Comparison of ENCODE assay signal across 38 cellular contexts in the genomic region with DNA sequence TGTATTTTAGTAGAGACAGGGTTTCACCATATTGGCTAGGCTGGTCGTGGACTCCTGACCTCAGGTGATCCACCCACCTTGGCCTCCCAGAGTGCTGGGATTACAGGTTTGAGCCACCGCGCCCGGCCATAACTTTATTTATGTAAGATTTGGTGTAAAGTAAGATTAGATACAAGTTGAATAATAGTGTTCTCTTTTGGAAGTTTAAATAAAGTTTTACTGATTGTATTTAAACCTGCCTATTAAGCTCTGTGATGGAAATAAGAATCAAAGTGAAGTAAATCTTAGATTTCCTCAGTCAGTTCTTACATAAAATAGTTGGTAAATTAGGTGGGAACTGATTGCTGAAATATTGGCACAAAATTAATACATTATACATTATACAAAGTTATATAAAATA.
"Had no signal": no experiment of that assay in that cellular context is flagged by ENCODE, and none has a peak within 500 bp of the region (broad histone marks: within the 10 kb centered on the region; RNA-seq: fewer than 3 reads in every experiment).

No MANE protein-coding gene starts in this region.

- ATAC-seq: activated naive CD4-positive, alpha-beta T cell treated with anti-CD3 and anti-CD28 coated beads, Interleukin-2, amount 50 U/mL, for 72 hours; activated naive CD8-positive, alpha-beta T cell treated with anti-CD3 and anti-CD28 coated beads, Interleukin-2, amount 50 U/mL, for 24 hours; activated T-cell treated with anti-CD3 and anti-CD28 coated beads, Interleukin-2, amount 50 U/mL, for 4 hours; activated T-cell treated with anti-CD3 and anti-CD28 coated beads, Interleukin-2, amount 50 U/mL, for 72 hours; activated T-helper 17 cell treated with anti-CD3 and anti-CD28 coated beads, Interleukin-2, amount 50 U/mL, for 72 hours; body of pancreas had no signal

- DNase-seq: activated effector memory CD4-positive, alpha-beta T cell treated with anti-CD3 and anti-CD28 coated beads, Interleukin-2, amount 50 U/mL, for 16 hours; activated effector memory CD4-positive, alpha-beta T cell treated with Interleukin-2 at 50 U/mL for 16 hours; activated gamma-delta T cell; activated gamma-delta T cell treated with Interleukin-2 at 50 U/mL for 16 hours; activated naive CD4-positive, alpha-beta T cell; activated naive CD4-positive, alpha-beta T cell treated with anti-CD3 and anti-CD28 coated beads for 36 hours; activated naive CD4-positive, alpha-beta T cell treated with Interleukin-2 at 50 U/mL for 16 hours; activated naive CD8-positive, alpha-beta T cell treated with anti-CD3 and anti-CD28 coated beads for 36 hours; activated naive CD8-positive, alpha-beta T cell treated with anti-CD3 and anti-CD28 coated beads, Interleukin-2, amount 10 ng/mL, durations not matched to agents 7 days and 5 days; activated naive CD8-positive, alpha-beta T cell treated with anti-CD3 and anti-CD28 coated beads, Interleukin-2, amount 50 U/mL, for 24 hours; activated T-cell treated with anti-CD3 and anti-CD28 coated beads, Interleukin-2, amount 50 U/mL, for 1 hour; activated T-cell treated with anti-CD3 and anti-CD28 coated beads, Interleukin-2, amount 50 U/mL, for 24 hours; activated T-cell treated with anti-CD3 and anti-CD28 coated beads, Interleukin-2, amount 50 U/mL, for 4 hours; activated T-cell treated with anti-CD3 and anti-CD28 coated beads, Interleukin-2, amount 50 U/mL, for 48 hours; activated T-cell treated with anti-CD3 and anti-CD28 coated beads, Interleukin-2, amount 50 U/mL, for 72 hours; adrenal gland; amniotic stem cell; amygdala; anterior cingulate cortex; aorta; body of pancreas; brain microvascular endothelial cell; caudate nucleus; central memory CD4-positive, alpha-beta T cell; cerebellar nuclear complex had no signal

- H3K9me3 ChIP-seq: adrenal gland, ascending aorta, body of pancreas, breast epithelium had no signal

- H3K4me1 Mint-ChIP-seq: activated naive CD8-positive, alpha-beta T cell treated with anti-CD3 and anti-CD28 coated beads, Interleukin-2, amount 10 ng/mL, durations not matched to agents 7 days and 5 days; activated naive CD8-positive, alpha-beta T cell treated with anti-CD3 and anti-CD28 coated beads, Interleukin-2, amount 50 U/mL, for 24 hours; activated T-helper 17 cell treated with anti-CD3 and anti-CD28 coated beads, Interleukin-2, amount 50 U/mL, for 72 hours; central memory CD8-positive, alpha-beta T cell had no signal

- H3K9me3 Mint-ChIP-seq: activated naive CD4-positive, alpha-beta T cell treated with anti-CD3 and anti-CD28 coated beads for 36 hours; activated naive CD4-positive, alpha-beta T cell treated with anti-CD3 and anti-CD28 coated beads, Interleukin-2, amount 50 U/mL, for 24 hours; activated naive CD4-positive, alpha-beta T cell treated with anti-CD3 and anti-CD28 coated beads, Interleukin-2, amount 50 U/mL, for 72 hours; activated naive CD8-positive, alpha-beta T cell treated with anti-CD3 and anti-CD28 coated beads for 36 hours; activated naive CD8-positive, alpha-beta T cell treated with anti-CD3 and anti-CD28 coated beads, Interleukin-2, amount 10 ng/mL, durations not matched to agents 7 days and 5 days; activated naive CD8-positive, alpha-beta T cell treated with anti-CD3 and anti-CD28 coated beads, Interleukin-2, amount 50 U/mL, for 24 hours; activated T-cell treated with anti-CD3 and anti-CD28 coated beads, Interleukin-2, amount 50 U/mL, for 24 hours; activated T-cell treated with anti-CD3 and anti-CD28 coated beads, Interleukin-2, amount 50 U/mL, for 4 hours; activated T-cell treated with anti-CD3 and anti-CD28 coated beads, Interleukin-2, amount 50 U/mL, for 72 hours; activated T-helper 1 cell treated with anti-CD3 and anti-CD28 coated beads, Interleukin-12 subunit alpha, Interleukin-12 subunit beta, Interleukin-2, Interleukin-4 antibody, amounts not matched to agents 30 ng/mL and 10 ng/mL and 1 ng/mL, durations not matched to agents 14 hours and 24 hours and 36 hours; activated T-helper 17 cell treated with anti-CD3 and anti-CD28 coated beads, Interleukin-2, amount 50 U/mL, for 72 hours; activated T-helper 2 cell treated with anti-CD3 and anti-CD28 coated beads, Interferon-gamma antibody, Interleukin-2, Interleukin-4, amounts not matched to agents 10 μg/mL and 5 μg/mL and 100 μg/mL, durations not matched to agents 14 hours and 24 hours and 36 hours; brain; central memory CD8-positive, alpha-beta T cell had no signal

- H3K4me1 ChIP-seq: adrenal gland, ascending aorta, body of pancreas, breast epithelium had no signal

- H3K4me3 Mint-ChIP-seq: activated naive CD4-positive, alpha-beta T cell treated with anti-CD3 and anti-CD28 coated beads for 36 hours; activated naive CD4-positive, alpha-beta T cell treated with anti-CD3 and anti-CD28 coated beads, Interleukin-2, amount 50 U/mL, for 24 hours; activated naive CD8-positive, alpha-beta T cell; activated naive CD8-positive, alpha-beta T cell treated with anti-CD3 and anti-CD28 coated beads for 36 hours; activated naive CD8-positive, alpha-beta T cell treated with anti-CD3 and anti-CD28 coated beads, Interleukin-2, amount 10 ng/mL, durations not matched to agents 7 days and 5 days; activated naive CD8-positive, alpha-beta T cell treated with anti-CD3 and anti-CD28 coated beads, Interleukin-2, amount 50 U/mL, for 24 hours; activated T-cell treated with anti-CD3 and anti-CD28 coated beads, Interleukin-2, amount 50 U/mL, for 24 hours; activated T-cell treated with anti-CD3 and anti-CD28 coated beads, Interleukin-2, amount 50 U/mL, for 4 hours; activated T-cell treated with anti-CD3 and anti-CD28 coated beads, Interleukin-2, amount 50 U/mL, for 72 hours; activated T-helper 1 cell treated with anti-CD3 and anti-CD28 coated beads, Interleukin-12 subunit alpha, Interleukin-12 subunit beta, Interleukin-2, Interleukin-4 antibody, amounts not matched to agents 30 ng/mL and 10 ng/mL and 1 ng/mL, durations not matched to agents 14 hours and 24 hours and 36 hours; activated T-helper 17 cell treated with anti-CD3 and anti-CD28 coated beads, Interleukin-2, amount 50 U/mL, for 72 hours; brain; central memory CD8-positive, alpha-beta T cell had no signal

- H3K27me3 ChIP-seq: adrenal gland, ascending aorta, body of pancreas, brain microvascular endothelial cell, breast epithelium, cardiac muscle cell had no signal

- H3K36me3 ChIP-seq: breast epithelium had no signal

- H3K4me3 ChIP-seq: adrenal gland, ascending aorta, body of pancreas, breast epithelium, cardiac muscle cell had no signal

- H3K27me3 Mint-ChIP-seq: activated naive CD4-positive, alpha-beta T cell treated with anti-CD3 and anti-CD28 coated beads, Interleukin-2, amount 50 U/mL, for 24 hours; activated naive CD8-positive, alpha-beta T cell; activated naive CD8-positive, alpha-beta T cell treated with anti-CD3 and anti-CD28 coated beads for 36 hours; activated naive CD8-positive, alpha-beta T cell treated with anti-CD3 and anti-CD28 coated beads, Interleukin-2, amount 10 ng/mL, durations not matched to agents 7 days and 5 days; activated naive CD8-positive, alpha-beta T cell treated with anti-CD3 and anti-CD28 coated beads, Interleukin-2, amount 50 U/mL, for 24 hours; activated T-cell treated with anti-CD3 and anti-CD28 coated beads, Interleukin-2, amount 50 U/mL, for 24 hours; activated T-helper 17 cell treated with anti-CD3 and anti-CD28 coated beads, Interleukin-2, amount 50 U/mL, for 72 hours; brain; central memory CD8-positive, alpha-beta T cell had no signal

- H3K27ac ChIP-seq: adrenal gland, ascending aorta, body of pancreas, brain microvascular endothelial cell, breast epithelium, cardiac muscle cell had no signal

- H3K27ac Mint-ChIP-seq: activated naive CD4-positive, alpha-beta T cell treated with anti-CD3 and anti-CD28 coated beads for 36 hours; activated naive CD4-positive, alpha-beta T cell treated with anti-CD3 and anti-CD28 coated beads, Interleukin-2, amount 50 U/mL, for 24 hours; activated naive CD4-positive, alpha-beta T cell treated with anti-CD3 and anti-CD28 coated beads, Interleukin-2, amount 50 U/mL, for 72 hours; activated naive CD8-positive, alpha-beta T cell; activated naive CD8-positive, alpha-beta T cell treated with anti-CD3 and anti-CD28 coated beads for 36 hours; activated naive CD8-positive, alpha-beta T cell treated with anti-CD3 and anti-CD28 coated beads, Interleukin-2, amount 10 ng/mL, durations not matched to agents 7 days and 5 days; activated naive CD8-positive, alpha-beta T cell treated with anti-CD3 and anti-CD28 coated beads, Interleukin-2, amount 50 U/mL, for 24 hours; activated T-cell treated with anti-CD3 and anti-CD28 coated beads, Interleukin-2, amount 50 U/mL, for 24 hours; activated T-cell treated with anti-CD3 and anti-CD28 coated beads, Interleukin-2, amount 50 U/mL, for 72 hours; activated T-helper 1 cell treated with anti-CD3 and anti-CD28 coated beads, Interleukin-12 subunit alpha, Interleukin-12 subunit beta, Interleukin-2, Interleukin-4 antibody, amounts not matched to agents 30 ng/mL and 10 ng/mL and 1 ng/mL, durations not matched to agents 14 hours and 24 hours and 36 hours; activated T-helper 17 cell treated with anti-CD3 and anti-CD28 coated beads, Interleukin-2, amount 50 U/mL, for 72 hours; activated T-helper 2 cell treated with anti-CD3 and anti-CD28 coated beads, Interferon-gamma antibody, Interleukin-2, Interleukin-4, amounts not matched to agents 10 μg/mL and 5 μg/mL and 100 μg/mL, durations not matched to agents 14 hours and 24 hours and 36 hours had no signal

- FAIRE-seq: astrocyte, bronchial epithelial cell had no signal
